1 cellular context compared by ENCODE assay signal in the genomic region with DNA sequence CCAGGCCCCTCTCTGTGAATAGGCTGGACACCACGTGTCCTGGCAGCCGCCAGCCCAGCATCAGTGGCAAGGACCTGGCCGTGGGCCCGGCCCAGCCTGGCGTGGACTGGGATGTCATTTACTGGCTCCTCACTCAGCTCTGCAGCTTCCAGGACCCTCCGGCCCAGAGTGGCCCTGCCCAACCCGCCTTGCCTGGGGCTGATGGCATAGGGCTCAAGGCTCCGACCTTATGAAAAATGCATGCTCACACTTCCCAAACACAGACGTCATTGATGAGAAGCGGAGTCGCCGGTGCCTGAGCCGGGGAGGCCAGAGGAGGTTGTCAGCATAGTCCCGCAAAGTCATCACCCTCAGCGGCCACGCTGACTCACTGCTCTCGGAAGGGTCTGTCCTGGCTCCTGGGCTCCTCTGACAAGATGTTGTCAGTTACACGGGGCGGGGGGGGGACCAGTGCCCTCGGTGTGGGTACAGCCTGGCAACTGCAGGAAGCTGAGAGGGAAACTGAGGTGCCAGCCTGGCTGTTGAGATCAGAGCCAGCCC.
TF ChIP-seq lines count a peak whose summit lies in the region.

No MANE protein-coding gene starts in this region.

TF ChIP-seq in K562, 482 proteins besides CTCF, POLR2A, EP300 and RAD21 (continued from another document and continues in another):
- TF ChIP-seq ZNF277 (CRISPR knock-in tag; IDR thresholded peaks at IDR 0.05; ENCODE audit: borderline replicate concordance) (no peak), ZNF384 (IDR thresholded peaks at IDR 0.05; ENCODE audit: low read depth, low read length) (no peak), JUN (IDR thresholded peaks at IDR 0.05; ENCODE audit: borderline replicate concordance, low read depth, low read length) (peak; percentile 65; the same call in 1 of the 2 replicates), JUN (CRISPR knock-in tag; IDR thresholded peaks at IDR 0.05; ENCODE audit: borderline replicate concordance) (no peak), EWSR1 (IDR thresholded peaks at IDR 0.05; ENCODE audit: borderline replicate concordance, low read depth, partially characterized antibody) (no peak), ZNF699 (CRISPR knock-in tag; IDR thresholded peaks at IDR 0.05; ENCODE audit: insufficient replicate concordance) (no peak), ZNF507 (tag; conservative IDR thresholded peaks at IDR 0.05) (no peak), XRCC3 (IDR thresholded peaks at IDR 0.05) (no peak), KDM1A (IDR thresholded peaks at IDR 0.05) (no peak), C11orf30 (IDR thresholded peaks at IDR 0.05; ENCODE audit: low read depth) (peak; percentile 94), ESRRB (CRISPR knock-in tag; IDR thresholded peaks at IDR 0.05; ENCODE audit: borderline replicate concordance) (no peak), ZNF282 (CRISPR knock-in tag; IDR thresholded peaks at IDR 0.05) (no peak), MBD2 (IDR thresholded peaks at IDR 0.05; ENCODE audit: borderline replicate concordance, low read depth) (no peak), UBTF (IDR thresholded peaks at IDR 0.05; ENCODE audit: borderline replicate concordance in 1 of 2, low read depth in 2 of 2, low read length in 2 of 2) (peak; percentile 97 to 100; a peak in 3 of 4 replicates), ARNT (IDR thresholded peaks at IDR 0.05) (no peak), ELF2 (CRISPR knock-in tag; IDR thresholded peaks at IDR 0.05) (no peak), ZFX (CRISPR knock-in tag; IDR thresholded peaks at IDR 0.05) (0 out of 2 replicates have a peak, but pooled peaks have one; percentile 24), HMG20A (CRISPR knock-in tag; conservative IDR thresholded peaks at IDR 0.05) (no peak), FOXM1 (IDR thresholded peaks at IDR 0.05; ENCODE audit: low read depth) (no peak), FOXM1 (CRISPR knock-in tag; IDR thresholded peaks at IDR 0.05; ENCODE audit: low read depth) (no peak), HMGN3 (IDR thresholded peaks at IDR 0.05; ENCODE audit: borderline replicate concordance, extremely low read depth, insufficient read length, low read depth, low read length) (no peak), MAFK (IDR thresholded peaks at IDR 0.05; ENCODE audit: low read length) (peak; percentile 81), RBM25 (IDR thresholded peaks at IDR 0.05; ENCODE audit: low read depth, low read length, severe bottlenecking) (no peak), CBFA2T3 (IDR thresholded peaks at IDR 0.05) (peak; percentile 24; the same call in 1 of the 2 replicates), CC2D1A (IDR thresholded peaks at IDR 0.05) (no peak), ZNF778 (CRISPR knock-in tag; IDR thresholded peaks at IDR 0.05) (no peak), JUNB (CRISPR knock-in tag; conservative IDR thresholded peaks at IDR 0.05) (no peak), NUFIP1 (IDR thresholded peaks at IDR 0.05; ENCODE audit: partially characterized antibody) (no peak), L3MBTL2 (IDR thresholded peaks at IDR 0.05) (peak; percentile 54; the same call in 1 of the 2 replicates), RBBP5 (IDR thresholded peaks at IDR 0.05; ENCODE audit: borderline replicate concordance, insufficient read depth, low read length, poor library complexity, severe bottlenecking) (no peak), GABPB2 (CRISPR knock-in tag; conservative IDR thresholded peaks at IDR 0.05) (no peak), SRSF7 (optimal IDR thresholded peaks at IDR 0.05; ENCODE audit: low read depth, low read length) (no peak), YY1 (IDR thresholded peaks at IDR 0.05; ENCODE audit: borderline replicate concordance in 1 of 3, control insufficient read depth in 1 of 3, extremely low read depth in 1 of 3, insufficient read depth in 3 of 3, insufficient read length in 1 of 3, insufficient replicate concordance in 2 of 3, low read depth in 1 of 3, low read length in 2 of 3) (no peak), HSF4 (CRISPR knock-in tag; IDR thresholded peaks at IDR 0.05; ENCODE audit: borderline replicate concordance) (no peak), FOXJ3 (CRISPR knock-in tag; IDR thresholded peaks at IDR 0.05) (no peak), GABPB1 (CRISPR knock-in tag; IDR thresholded peaks at IDR 0.05) (no peak), TAL1 (IDR thresholded peaks at IDR 0.05) (0 out of 2 replicates have a peak, but pooled peaks have one; percentile 7), ZNF592 (IDR thresholded peaks at IDR 0.05) (peak; percentile 75; the same call in 1 of the 2 replicates), CEBPG (CRISPR knock-in tag; IDR thresholded peaks at IDR 0.05) (0 out of 2 replicates have a peak, but pooled peaks have one; percentile 9), CEBPG (tag; conservative IDR thresholded peaks at IDR 0.05 in 1 of 2, IDR thresholded peaks at IDR 0.05 in 1 of 2) (no peak), DMBX1 (CRISPR knock-in tag; IDR thresholded peaks at IDR 0.05; ENCODE audit: borderline replicate concordance) (no peak), RBM34 (IDR thresholded peaks at IDR 0.05; ENCODE audit: borderline replicate concordance, insufficient read depth, low read length) (no peak), MTA1 (IDR thresholded peaks at IDR 0.05; ENCODE audit: borderline replicate concordance) (no peak), ZZZ3 (IDR thresholded peaks at IDR 0.05) (no peak), CCAR2 (IDR thresholded peaks at IDR 0.05; ENCODE audit: low read depth, low read length) (no peak), ZKSCAN8 (CRISPR knock-in tag; IDR thresholded peaks at IDR 0.05) (no peak), SAP30 (IDR thresholded peaks at IDR 0.05; ENCODE audit: borderline replicate concordance, insufficient read depth, low read depth, low read length, poor library complexity, severe bottlenecking) (no peak), ZNF583 (CRISPR knock-in tag; IDR thresholded peaks at IDR 0.05) (no peak)
- TF ChIP-seq, protein P1, sequence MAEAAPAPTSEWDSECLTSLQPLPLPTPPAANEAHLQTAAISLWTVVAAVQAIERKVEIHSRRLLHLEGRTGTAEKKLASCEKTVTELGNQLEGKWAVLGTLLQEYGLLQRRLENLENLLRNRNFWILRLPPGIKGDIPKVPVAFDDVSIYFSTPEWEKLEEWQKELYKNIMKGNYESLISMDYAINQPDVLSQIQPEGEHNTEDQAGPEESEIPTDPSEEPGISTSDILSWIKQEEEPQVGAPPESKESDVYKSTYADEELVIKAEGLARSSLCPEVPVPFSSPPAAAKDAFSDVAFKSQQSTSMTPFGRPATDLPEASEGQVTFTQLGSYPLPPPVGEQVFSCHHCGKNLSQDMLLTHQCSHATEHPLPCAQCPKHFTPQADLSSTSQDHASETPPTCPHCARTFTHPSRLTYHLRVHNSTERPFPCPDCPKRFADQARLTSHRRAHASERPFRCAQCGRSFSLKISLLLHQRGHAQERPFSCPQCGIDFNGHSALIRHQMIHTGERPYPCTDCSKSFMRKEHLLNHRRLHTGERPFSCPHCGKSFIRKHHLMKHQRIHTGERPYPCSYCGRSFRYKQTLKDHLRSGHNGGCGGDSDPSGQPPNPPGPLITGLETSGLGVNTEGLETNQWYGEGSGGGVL (CRISPR knock-in tag; IDR thresholded peaks at IDR 0.05), result no peak
- TF ChIP-seq, protein P2, sequence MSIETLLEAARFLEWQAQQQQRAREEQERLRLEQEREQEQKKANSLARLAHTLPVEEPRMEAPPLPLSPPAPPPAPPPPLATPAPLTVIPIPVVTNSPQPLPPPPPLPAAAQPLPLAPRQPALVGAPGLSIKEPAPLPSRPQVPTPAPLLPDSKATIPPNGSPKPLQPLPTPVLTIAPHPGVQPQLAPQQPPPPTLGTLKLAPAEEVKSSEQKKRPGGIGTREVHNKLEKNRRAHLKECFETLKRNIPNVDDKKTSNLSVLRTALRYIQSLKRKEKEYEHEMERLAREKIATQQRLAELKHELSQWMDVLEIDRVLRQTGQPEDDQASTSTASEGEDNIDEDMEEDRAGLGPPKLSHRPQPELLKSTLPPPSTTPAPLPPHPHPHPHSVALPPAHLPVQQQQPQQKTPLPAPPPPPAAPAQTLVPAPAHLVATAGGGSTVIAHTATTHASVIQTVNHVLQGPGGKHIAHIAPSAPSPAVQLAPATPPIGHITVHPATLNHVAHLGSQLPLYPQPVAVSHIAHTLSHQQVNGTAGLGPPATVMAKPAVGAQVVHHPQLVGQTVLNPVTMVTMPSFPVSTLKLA (conservative IDR thresholded peaks at IDR 0.05), result peak in 1 of 2 experiments; percentile 48; a peak in 2 of 4 replicates
- TF ChIP-seq, protein P3, sequence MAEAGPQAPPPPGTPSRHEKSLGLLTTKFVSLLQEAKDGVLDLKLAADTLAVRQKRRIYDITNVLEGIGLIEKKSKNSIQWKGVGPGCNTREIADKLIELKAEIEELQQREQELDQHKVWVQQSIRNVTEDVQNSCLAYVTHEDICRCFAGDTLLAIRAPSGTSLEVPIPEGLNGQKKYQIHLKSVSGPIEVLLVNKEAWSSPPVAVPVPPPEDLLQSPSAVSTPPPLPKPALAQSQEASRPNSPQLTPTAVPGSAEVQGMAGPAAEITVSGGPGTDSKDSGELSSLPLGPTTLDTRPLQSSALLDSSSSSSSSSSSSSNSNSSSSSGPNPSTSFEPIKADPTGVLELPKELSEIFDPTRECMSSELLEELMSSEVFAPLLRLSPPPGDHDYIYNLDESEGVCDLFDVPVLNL (CRISPR knock-in tag; IDR thresholded peaks at IDR 0.05; ENCODE audit: low read depth), result no peak
- TF ChIP-seq, protein P4, sequence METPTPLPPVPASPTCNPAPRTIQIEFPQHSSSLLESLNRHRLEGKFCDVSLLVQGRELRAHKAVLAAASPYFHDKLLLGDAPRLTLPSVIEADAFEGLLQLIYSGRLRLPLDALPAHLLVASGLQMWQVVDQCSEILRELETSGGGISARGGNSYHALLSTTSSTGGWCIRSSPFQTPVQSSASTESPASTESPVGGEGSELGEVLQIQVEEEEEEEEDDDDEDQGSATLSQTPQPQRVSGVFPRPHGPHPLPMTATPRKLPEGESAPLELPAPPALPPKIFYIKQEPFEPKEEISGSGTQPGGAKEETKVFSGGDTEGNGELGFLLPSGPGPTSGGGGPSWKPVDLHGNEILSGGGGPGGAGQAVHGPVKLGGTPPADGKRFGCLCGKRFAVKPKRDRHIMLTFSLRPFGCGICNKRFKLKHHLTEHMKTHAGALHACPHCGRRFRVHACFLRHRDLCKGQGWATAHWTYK (CRISPR knock-in tag; IDR thresholded peaks at IDR 0.05), result peak; percentile 64; the same call in 1 of the 2 replicates
- TF ChIP-seq, protein P5, sequence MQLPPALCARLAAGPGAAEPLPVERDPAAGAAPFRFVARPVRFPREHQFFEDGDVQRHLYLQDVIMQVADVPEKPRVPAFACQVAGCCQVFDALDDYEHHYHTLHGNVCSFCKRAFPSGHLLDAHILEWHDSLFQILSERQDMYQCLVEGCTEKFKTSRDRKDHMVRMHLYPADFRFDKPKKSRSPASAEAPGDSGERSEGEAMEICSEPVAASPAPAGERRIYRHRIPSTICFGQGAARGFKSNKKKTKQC (CRISPR knock-in tag; IDR thresholded peaks at IDR 0.05), result no peak
